1 cellular context compared by ENCODE assay signal in genomic region chr7:1739593-1739992, GRCh38.
TF ChIP-seq lines count a peak whose summit lies in the region.

No MANE protein-coding gene starts in this region.

TF ChIP-seq in H1, 55 proteins besides CTCF, POLR2A, EP300 and RAD21:
- TF ChIP-seq CEBPB (IDR thresholded peaks at IDR 0.05; ENCODE audit: low read depth, low read length) (no peak), PHF8 (conservative IDR thresholded peaks at IDR 0.05; ENCODE audit: low read depth, low read length) (no peak), RFX5 (IDR thresholded peaks at IDR 0.05; ENCODE audit: borderline replicate concordance, low read depth, low read length) (no peak), SIN3A (conservative IDR thresholded peaks at IDR 0.05 in 1 of 2, IDR thresholded peaks at IDR 0.05 in 1 of 2; ENCODE audit: low read depth in 1 of 2, low read length in 2 of 2) (no peak), SRF (IDR thresholded peaks at IDR 0.05; ENCODE audit: low read depth, low read length) (no peak), SUZ12 (IDR thresholded peaks at IDR 0.05; ENCODE audit: low read length) (no peak), BACH1 (IDR thresholded peaks at IDR 0.05; ENCODE audit: low read length) (no peak), ZNF274 (IDR thresholded peaks at IDR 0.05; ENCODE audit: borderline replicate concordance, extremely low read depth, low read length) (no peak), USF2 (IDR thresholded peaks at IDR 0.05; ENCODE audit: low read length) (no peak), CREB1 (IDR thresholded peaks at IDR 0.05) (no peak), JUN (IDR thresholded peaks at IDR 0.05; ENCODE audit: low read depth, low read length) (no peak), CHD1 (IDR thresholded peaks at IDR 0.05; ENCODE audit: low read depth, low read length) (no peak)
TF ChIP-seq in H1: peak in this region for 0.
